Comparison of ENCODE assay signal across 23 cellular contexts in genomic region chr5:22649076-22649475, GRCh38.
DNase-seq lines count a peak whose midpoint lies in the region; ATAC-seq and TF ChIP-seq lines count a peak whose summit lies in the region.
"Had no signal": no experiment of that assay in that cellular context is flagged by ENCODE, and none has a peak within 500 bp of the region (broad histone marks: within the 10 kb centered on the region; RNA-seq: fewer than 3 reads in every experiment).

No MANE protein-coding gene starts in this region.

- no peaks in the 10 kb centered on the region for H3K27me3 ChIP-seq in uterus
- H3K27me3 ChIP-seq: heart left ventricle, SJCRH30, thyroid gland had no signal

- no peaks in the 10 kb centered on the region for H3K27me3 Mint-ChIP-seq in activated CD8-positive, alpha-beta T cell treated with anti-CD3 and anti-CD28 coated beads, Interleukin-2, amount 10 ng/mL, durations not matched to agents 7 days and 5 days (ENCODE audit: low read depth)
- H3K27me3 Mint-ChIP-seq: activated CD4-positive, alpha-beta memory T cell treated with anti-CD3 and anti-CD28 coated beads, Interleukin-2, amount 10 ng/mL, durations not matched to agents 7 days and 5 days had no signal

- H3K27ac ChIP-seq in uterus, result no peak overlapping the region
- H3K27ac ChIP-seq: GM23248, heart left ventricle, SJCRH30, thyroid gland had no signal

- CTCF ChIA-PET in activated CD8-positive, alpha-beta T cell treated with anti-CD3 and anti-CD28 coated beads, Interleukin-2, amount 10 ng/mL, durations not matched to agents 7 days and 5 days (lab: Charles Lee), result no interaction called here

- no peaks in the 10 kb centered on the region for H3K36me3 ChIP-seq in uterus
- H3K36me3 ChIP-seq: heart left ventricle, SJCRH30, thyroid gland had no signal

- intact Hi-C loops in uterus (cut with DNase I; ENCODE audit: low total_unique reads), result no loop called here

- no peaks in the 10 kb centered on the region for H3K4me1 Mint-ChIP-seq in activated CD8-positive, alpha-beta T cell treated with anti-CD3 and anti-CD28 coated beads, Interleukin-2, amount 10 ng/mL, durations not matched to agents 7 days and 5 days (ENCODE audit: low read depth)
- H3K4me1 Mint-ChIP-seq: activated CD4-positive, alpha-beta memory T cell treated with anti-CD3 and anti-CD28 coated beads, Interleukin-2, amount 10 ng/mL, durations not matched to agents 7 days and 5 days; stimulated activated effector memory CD8-positive, alpha-beta T cell treated with anti-CD3 and anti-CD28 coated beads, Interleukin-12 subunit alpha, Interleukin-12 subunit beta, amount 100 ng/mL, for 72 hours had no signal

- no peaks in the 10 kb centered on the region for H3K36me3 Mint-ChIP-seq in activated CD8-positive, alpha-beta T cell treated with anti-CD3 and anti-CD28 coated beads, Interleukin-2, amount 10 ng/mL, durations not matched to agents 7 days and 5 days (ENCODE audit: low read depth)
- H3K36me3 Mint-ChIP-seq: stimulated activated effector memory CD8-positive, alpha-beta T cell treated with anti-CD3 and anti-CD28 coated beads, Interleukin-12 subunit alpha, Interleukin-12 subunit beta, amount 100 ng/mL, for 72 hours; WTC11 had no signal

- DNase-seq in HPDE6-E6E7 (ENCODE audit: extremely low spot score), result peak; percentile 4
- DNase-seq in NCI-H226, result peak; percentile 61
- peak; percentile 36 to 40 for DNase-seq in cardiac fibroblast (ENCODE audit: low read depth in 2 of 2)
- DNase-seq in pulmonary artery endothelial cell (ENCODE audit: low read depth, low spot score), result peak; percentile 24
- DNase-seq in GM13977 (ENCODE audit: low spot score), result no peak
- no peak for DNase-seq in uterus
- DNase-seq in activated CD8-positive, alpha-beta T cell treated with anti-CD3 and anti-CD28 coated beads, Interleukin-2, amount 10 ng/mL, durations not matched to agents 7 days and 5 days, result no peak
- DNase-seq: activated CD4-positive, alpha-beta memory T cell treated with anti-CD3 and anti-CD28 coated beads, Interleukin-2, amount 10 ng/mL, durations not matched to agents 7 days and 5 days; activated naive CD4-positive, alpha-beta T cell treated with Interleukin-2 at 50 U/mL for 16 hours; activated T-cell treated with anti-CD3 and anti-CD28 coated beads, Interleukin-2, amount 50 U/mL, for 1 hour; effector CD8-positive, alpha-beta T cell; GM23248; heart left ventricle; NCI-H1694 treated with DMSO at 0.1 percent for 48 hours; NCI-H510A treated with DMSO at 0.1 percent for 48 hours; right cardiac atrium; T-helper 2 cell; thyroid gland had no signal

- ATAC-seq in HG02852 (IDR thresholded peaks at IDR 0.05; ENCODE audit: unreplicated experiment), result no peak
- no peak for ATAC-seq in activated CD8-positive, alpha-beta T cell treated with anti-CD3 and anti-CD28 coated beads, Interleukin-2, amount 10 ng/mL, durations not matched to agents 7 days and 5 days
- ATAC-seq: heart left ventricle; HepG2; right cardiac atrium; stimulated activated effector memory CD8-positive, alpha-beta T cell treated with anti-CD3 and anti-CD28 coated beads, Interleukin-12 subunit alpha, Interleukin-12 subunit beta, amount 100 ng/mL, for 72 hours; WTC11 had no signal

- in situ Hi-C loops in GM13977 (cut with MboI; ENCODE audit: low pct_unique_long_range_greater_than_20kb, low sequenced_read_pairs, unreplicated experiment), result no loop called here

- H3K4me3 ChIP-seq in cardiac fibroblast (replicated peaks in 1 of 2; ENCODE audit: low read depth in 2 of 2, low read length in 2 of 2) (no peak overlapping the region), uterus (no peak overlapping the region)
- H3K4me3 ChIP-seq: GM23248, heart left ventricle, SJCRH30, thyroid gland had no signal

- no peaks in the 10 kb centered on the region for H3K9me3 ChIP-seq in uterus
- H3K9me3 ChIP-seq: SJCRH30, thyroid gland had no signal

- TF ChIP-seq POLR2A in uterus (IDR thresholded peaks at IDR 0.05), result no peak

- POLR2A ChIA-PET in activated CD8-positive, alpha-beta T cell treated with anti-CD3 and anti-CD28 coated beads, Interleukin-2, amount 10 ng/mL, durations not matched to agents 7 days and 5 days (lab: Charles Lee), result no interaction called here

- peaks cover 6% of the 10 kb centered on the region for H3K9me3 Mint-ChIP-seq in activated CD8-positive, alpha-beta T cell treated with anti-CD3 and anti-CD28 coated beads, Interleukin-2, amount 10 ng/mL, durations not matched to agents 7 days and 5 days (ENCODE audit: insufficient read depth)
- H3K9me3 Mint-ChIP-seq: WTC11 had no signal

- H3K27ac Mint-ChIP-seq in activated CD8-positive, alpha-beta T cell treated with anti-CD3 and anti-CD28 coated beads, Interleukin-2, amount 10 ng/mL, durations not matched to agents 7 days and 5 days, result no peak overlapping the region
- H3K27ac Mint-ChIP-seq: activated CD4-positive, alpha-beta memory T cell treated with anti-CD3 and anti-CD28 coated beads, Interleukin-2, amount 10 ng/mL, durations not matched to agents 7 days and 5 days; stimulated activated effector memory CD8-positive, alpha-beta T cell treated with anti-CD3 and anti-CD28 coated beads, Interleukin-12 subunit alpha, Interleukin-12 subunit beta, amount 100 ng/mL, for 72 hours; WTC11 had no signal

- no peaks in the 10 kb centered on the region for H3K4me1 ChIP-seq in uterus
- H3K4me1 ChIP-seq: heart left ventricle, SJCRH30, thyroid gland had no signal

- H3K4me3 Mint-ChIP-seq in activated CD8-positive, alpha-beta T cell treated with anti-CD3 and anti-CD28 coated beads, Interleukin-2, amount 10 ng/mL, durations not matched to agents 7 days and 5 days, result no peak overlapping the region
- H3K4me3 Mint-ChIP-seq: activated CD4-positive, alpha-beta memory T cell treated with anti-CD3 and anti-CD28 coated beads, Interleukin-2, amount 10 ng/mL, durations not matched to agents 7 days and 5 days; stimulated activated effector memory CD8-positive, alpha-beta T cell treated with anti-CD3 and anti-CD28 coated beads, Interleukin-12 subunit alpha, Interleukin-12 subunit beta, amount 100 ng/mL, for 72 hours; WTC11 had no signal

- TF ChIP-seq CTCF in cardiac fibroblast (IDR thresholded peaks at IDR 0.05; ENCODE audit: low read depth, low read length) (no peak), GM13977 (IDR thresholded peaks at IDR 0.05; ENCODE audit: extremely low read depth, insufficient read depth, missing control alignments) (no peak), uterus (IDR thresholded peaks at IDR 0.05) (no peak)

Comparison
In these comparisons a context has a peak if more than half of its experiments do, and no peak if none do; other contexts are left out.
1. DNase-seq: peak in HPDE6-E6E7 (single experiment), NCI-H226 (single experiment), cardiac fibroblast (2 of 2) and pulmonary artery endothelial cell (single experiment); none in GM13977 (single experiment), uterus (0 of 2) and activated CD8-positive, alpha-beta T cell treated with anti-CD3 and anti-CD28 coated beads, Interleukin-2, amount 10 ng/mL, durations not matched to agents 7 days and 5 days (single experiment).